Comparison of ENCODE assay signal across 1 cellular context in the genomic region with DNA sequence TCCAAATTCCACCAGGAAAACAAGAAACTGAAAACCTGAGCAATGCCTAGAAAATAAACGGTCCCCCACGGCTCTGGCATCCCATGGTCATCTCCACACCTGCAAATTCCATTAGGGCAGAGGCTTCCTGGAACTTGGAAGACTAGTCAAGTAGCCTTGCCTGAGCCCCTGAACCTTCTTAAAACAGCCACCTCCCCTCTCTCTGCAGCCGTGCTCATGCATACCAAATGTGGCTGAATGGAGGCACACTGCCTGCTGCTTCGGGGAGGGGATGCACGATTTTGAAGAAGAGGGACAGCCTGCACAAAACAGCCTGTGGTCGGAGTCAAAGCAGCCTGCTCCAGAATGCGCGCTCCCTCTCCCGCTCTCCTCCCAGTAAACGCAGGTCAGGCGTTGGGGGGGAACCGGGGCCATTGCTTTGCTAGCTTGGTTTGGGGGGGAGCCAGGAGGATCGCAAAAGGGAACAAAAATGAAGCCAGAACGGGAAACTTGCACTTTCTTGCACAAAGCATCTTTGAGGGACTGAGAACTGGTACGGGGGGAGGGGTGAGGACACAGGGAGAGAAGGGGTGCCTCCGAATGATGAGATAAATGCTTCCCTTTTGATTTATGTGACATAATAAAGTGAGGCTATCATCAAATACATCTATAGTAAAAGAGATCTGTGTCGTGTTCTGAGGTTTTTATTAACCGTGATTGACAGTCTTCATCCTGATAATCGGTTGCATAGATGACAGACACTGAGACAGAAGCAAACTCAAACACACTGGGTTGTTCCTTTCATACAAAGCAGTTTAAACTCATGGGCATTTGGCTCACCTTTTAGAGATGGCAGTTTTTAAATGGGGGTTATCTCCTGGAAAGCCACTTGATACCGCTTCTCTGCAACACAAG.
TF ChIP-seq lines count a peak whose summit lies in the region.

A gene (minus strand): TSS at position 347 of the 894 bp plus-strand sequence. CDS start 267 bp downstream, at position 80.

TF ChIP-seq in H1, 55 proteins besides CTCF, POLR2A, EP300 and RAD21:
- TF ChIP-seq POLR2AphosphoS5 (IDR thresholded peaks at IDR 0.05; ENCODE audit: low read depth, low read length) (peak; percentile 78; the same call in 1 of the 2 replicates), HDAC6 (IDR thresholded peaks at IDR 0.05; ENCODE audit: low read depth, low read length) (no peak), EGR1 (IDR thresholded peaks at IDR 0.05; ENCODE audit: borderline replicate concordance, low read depth, low read length) (no peak), TEAD4 (IDR thresholded peaks at IDR 0.05; ENCODE audit: low read depth, low read length) (peak; percentile 37; the same call in 1 of the 2 replicates), RXRA (IDR thresholded peaks at IDR 0.05; ENCODE audit: insufficient read depth, low read depth, low read length) (no peak), SIRT6 (IDR thresholded peaks at IDR 0.05; ENCODE audit: low read length) (no peak), ASH2L (IDR thresholded peaks at IDR 0.05; ENCODE audit: low read length) (peak; percentile 67), TAF7 (optimal IDR thresholded peaks at IDR 0.05; ENCODE audit: borderline replicate concordance, low read depth, low read length) (peak; percentile 13), NRF1 (IDR thresholded peaks at IDR 0.05; ENCODE audit: low read depth, low read length) (no peak), CREB1 (IDR thresholded peaks at IDR 0.05) (no peak), SRF (IDR thresholded peaks at IDR 0.05; ENCODE audit: low read depth, low read length) (no peak), NANOG (IDR thresholded peaks at IDR 0.05; ENCODE audit: insufficient read depth, low read depth, low read length, poor library complexity, severe bottlenecking) (no peak), GABPA (IDR thresholded peaks at IDR 0.05; ENCODE audit: borderline replicate concordance, insufficient read depth, low read length) (no peak), CHD2 (IDR thresholded peaks at IDR 0.05; ENCODE audit: low read length) (no peak), GTF2F1 (IDR thresholded peaks at IDR 0.05; ENCODE audit: borderline replicate concordance, low read depth, low read length) (no peak), CTBP2 (IDR thresholded peaks at IDR 0.05; ENCODE audit: borderline replicate concordance, insufficient read depth, insufficient read length, low read length) (peak; percentile 40), HDAC2 (IDR thresholded peaks at IDR 0.05; ENCODE audit: borderline replicate concordance in 1 of 2, low read depth in 2 of 2, low read length in 2 of 2) (0 out of 4 replicates have a peak, but pooled peaks of 1 of the 2 experiments have one; percentile 59), CHD1 (IDR thresholded peaks at IDR 0.05; ENCODE audit: low read depth, low read length) (no peak), KDM4A (IDR thresholded peaks at IDR 0.05; ENCODE audit: low read depth, low read length, severe bottlenecking) (peak; percentile 74), BRCA1 (IDR thresholded peaks at IDR 0.05; ENCODE audit: low read depth, low read length) (no peak), RNF2 (IDR thresholded peaks at IDR 0.05; ENCODE audit: borderline replicate concordance, low read depth, low read length, missing control alignments, poor library complexity, severe bottlenecking) (no peak), TCF12 (IDR thresholded peaks at IDR 0.05; ENCODE audit: low read depth, low read length) (peak; percentile 83), PHF8 (conservative IDR thresholded peaks at IDR 0.05; ENCODE audit: low read depth, low read length) (no peak; the same call in 1 of the 2 replicates), RBBP5 (IDR thresholded peaks at IDR 0.05; ENCODE audit: borderline replicate concordance, low read depth, low read length) (peak; percentile 77; the same call in 1 of the 2 replicates), TBP (IDR thresholded peaks at IDR 0.05; ENCODE audit: low read depth, low read length) (peak; percentile 60; the same call in 1 of the 2 replicates), CEBPB (IDR thresholded peaks at IDR 0.05; ENCODE audit: low read depth, low read length) (no peak), SAP30 (IDR thresholded peaks at IDR 0.05; ENCODE audit: insufficient read depth, insufficient replicate concordance, low read length) (no peak), JUN (IDR thresholded peaks at IDR 0.05; ENCODE audit: low read depth, low read length) (no peak), YY1 (IDR thresholded peaks at IDR 0.05; ENCODE audit: low read depth, low read length) (peak; percentile 51), FOSL1 (IDR thresholded peaks at IDR 0.05; ENCODE audit: insufficient read depth, low read depth, low read length) (no peak), TAF1 (IDR thresholded peaks at IDR 0.05; ENCODE audit: low read depth, low read length) (no peak; the same call in 1 of the 2 replicates), BCL11A (IDR thresholded peaks at IDR 0.05; ENCODE audit: low read depth in 2 of 2, low read length in 2 of 2) (no peak), CBX8 (IDR thresholded peaks at IDR 0.05; ENCODE audit: borderline replicate concordance, low read depth, low read length) (no peak), BACH1 (IDR thresholded peaks at IDR 0.05; ENCODE audit: low read length) (no peak)
- TF ChIP-seq, protein P1, sequence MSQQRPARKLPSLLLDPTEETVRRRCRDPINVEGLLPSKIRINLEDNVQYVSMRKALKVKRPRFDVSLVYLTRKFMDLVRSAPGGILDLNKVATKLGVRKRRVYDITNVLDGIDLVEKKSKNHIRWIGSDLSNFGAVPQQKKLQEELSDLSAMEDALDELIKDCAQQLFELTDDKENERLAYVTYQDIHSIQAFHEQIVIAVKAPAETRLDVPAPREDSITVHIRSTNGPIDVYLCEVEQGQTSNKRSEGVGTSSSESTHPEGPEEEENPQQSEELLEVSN (IDR thresholded peaks at IDR 0.05): no peak
- TF ChIP-seq, protein P2, sequence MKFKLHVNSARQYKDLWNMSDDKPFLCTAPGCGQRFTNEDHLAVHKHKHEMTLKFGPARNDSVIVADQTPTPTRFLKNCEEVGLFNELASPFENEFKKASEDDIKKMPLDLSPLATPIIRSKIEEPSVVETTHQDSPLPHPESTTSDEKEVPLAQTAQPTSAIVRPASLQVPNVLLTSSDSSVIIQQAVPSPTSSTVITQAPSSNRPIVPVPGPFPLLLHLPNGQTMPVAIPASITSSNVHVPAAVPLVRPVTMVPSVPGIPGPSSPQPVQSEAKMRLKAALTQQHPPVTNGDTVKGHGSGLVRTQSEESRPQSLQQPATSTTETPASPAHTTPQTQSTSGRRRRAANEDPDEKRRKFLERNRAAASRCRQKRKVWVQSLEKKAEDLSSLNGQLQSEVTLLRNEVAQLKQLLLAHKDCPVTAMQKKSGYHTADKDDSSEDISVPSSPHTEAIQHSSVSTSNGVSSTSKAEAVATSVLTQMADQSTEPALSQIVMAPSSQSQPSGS (IDR thresholded peaks at IDR 0.05; ENCODE audit: low read length): no peak; the same call in 1 of the 2 replicates
- TF ChIP-seq, protein P3, sequence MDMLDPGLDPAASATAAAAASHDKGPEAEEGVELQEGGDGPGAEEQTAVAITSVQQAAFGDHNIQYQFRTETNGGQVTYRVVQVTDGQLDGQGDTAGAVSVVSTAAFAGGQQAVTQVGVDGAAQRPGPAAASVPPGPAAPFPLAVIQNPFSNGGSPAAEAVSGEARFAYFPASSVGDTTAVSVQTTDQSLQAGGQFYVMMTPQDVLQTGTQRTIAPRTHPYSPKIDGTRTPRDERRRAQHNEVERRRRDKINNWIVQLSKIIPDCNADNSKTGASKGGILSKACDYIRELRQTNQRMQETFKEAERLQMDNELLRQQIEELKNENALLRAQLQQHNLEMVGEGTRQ (IDR thresholded peaks at IDR 0.05; ENCODE audit: low read length): no peak
